Comparison of ENCODE assay signal across 3 cellular contexts in genomic region chr5:179641745-179642144, GRCh38. TPM values are rescaled to one million over a fixed set of nuclear protein-coding genes. Genes with fewer than 3 reads are reported as not detected.
"Had no signal": no experiment of that assay in that cellular context is flagged by ENCODE, and none has a peak within 500 bp of the region (broad histone marks: within the 10 kb centered on the region; RNA-seq: fewer than 3 reads in every experiment).

No MANE protein-coding gene starts in this region.

RNA-seq across cellular contexts. Expression of gene CBY3, which starts 39.1 kb away (rescaled TPM):
- total RNA-seq: activated B cell treated with CpG ODN at 0.5 μM for 24 hours; T-helper 1 cell treated with Interleukin-12 subunit alpha and Interleukin-12 subunit beta and Interleukin-4 antibody, amounts not matched to agents 30 ng/mL and 1 ng/mL, for 36 hours; T-helper 17 cell had no signal
